In the genomic region with DNA sequence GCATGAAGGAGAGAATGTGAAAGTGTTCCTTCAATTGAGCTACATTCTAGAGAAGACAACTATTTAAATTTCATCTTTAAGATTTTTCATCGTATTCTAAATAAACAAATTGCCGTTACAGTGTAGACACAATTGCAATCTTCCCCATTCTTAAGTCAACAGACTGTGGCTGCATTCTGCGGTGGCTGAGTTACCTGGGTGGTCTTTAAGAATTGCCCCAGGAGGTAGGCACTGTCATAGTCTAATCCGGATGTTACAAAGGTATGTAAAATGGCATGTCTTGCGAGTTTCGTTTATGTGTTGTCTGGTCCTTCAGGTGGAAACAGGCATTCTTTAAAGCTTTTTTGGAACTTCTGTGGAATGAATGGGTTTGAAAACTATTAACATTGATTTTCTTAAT, we compare ENCODE assay signal across 27 cellular contexts.
"Had no signal": no experiment of that assay in that cellular context is flagged by ENCODE, and none has a peak within 500 bp of the region (broad histone marks: within the 10 kb centered on the region; RNA-seq: fewer than 3 reads in every experiment).

No MANE protein-coding gene starts in this region.

- H3K27me3 ChIP-seq: breast epithelium, pancreas, uterus had no signal

- H3K27me3 Mint-ChIP-seq: activated CD4-positive, alpha-beta T cell treated with anti-CD3 and anti-CD28 coated beads for 36 hours; naive thymus-derived CD4-positive, alpha-beta T cell; stimulated activated naive CD8-positive, alpha-beta T cell treated with anti-CD3 and anti-CD28 coated beads, Interleukin-15, Interleukin-2, amounts not matched to agents 100 ng/mL and 50 ng/mL, for 24 hours; type B pancreatic cell had no signal

- ATAC-seq: activated CD4-positive, alpha-beta T cell treated with anti-CD3 and anti-CD28 coated beads for 36 hours; activated naive CD4-positive, alpha-beta T cell treated with anti-CD3 and anti-CD28 coated beads, Interleukin-2, amount 50 U/mL, for 72 hours; activated T-cell treated with anti-CD3 and anti-CD28 coated beads, Interleukin-2, amount 50 U/mL, for 72 hours; left cardiac atrium; left ventricle myocardium superior; naive thymus-derived CD4-positive, alpha-beta T cell; pancreas; sciatic nerve; stimulated activated effector memory CD8-positive, alpha-beta T cell treated with anti-CD3 and anti-CD28 coated beads, Interleukin-12 subunit alpha, Interleukin-12 subunit beta, amount 100 ng/mL, for 72 hours had no signal

- H3K4me3 ChIP-seq: breast epithelium, pancreas, prostate gland, skin epidermis, thoracic aorta, uterus had no signal

- H3K9me3 ChIP-seq: breast epithelium, pancreas, prostate gland, thoracic aorta, uterus had no signal

- DNase-seq: activated CD4-positive, alpha-beta T cell treated with anti-CD3 and anti-CD28 coated beads for 36 hours; activated CD4-positive, CD25-positive, alpha-beta regulatory T cell; activated naive CD4-positive, alpha-beta T cell; activated T-cell treated with anti-CD3 and anti-CD28 coated beads for 4 hours; activated T-cell treated with anti-CD3 and anti-CD28 coated beads, Interleukin-2, amount 50 U/mL, for 72 hours; central memory CD4-positive, alpha-beta T cell; left cardiac atrium; left ventricle myocardium superior; mammary epithelial cell; midbrain; naive thymus-derived CD4-positive, alpha-beta T cell; nucleus accumbens; pancreas; retina; stimulated activated CD4-positive, alpha-beta T cell treated with anti-CD3 and anti-CD28 coated beads, Interleukin-4, amount 100 ng/mL, for 24 hours; uterus had no signal

- H3K4me1 Mint-ChIP-seq: activated CD4-positive, alpha-beta T cell treated with anti-CD3 and anti-CD28 coated beads for 36 hours; stimulated activated effector memory CD8-positive, alpha-beta T cell treated with anti-CD3 and anti-CD28 coated beads, Interleukin-12 subunit alpha, Interleukin-12 subunit beta, amount 100 ng/mL, for 72 hours had no signal

- H3K4me3 Mint-ChIP-seq: activated CD4-positive, alpha-beta T cell treated with anti-CD3 and anti-CD28 coated beads for 36 hours; activated T-cell treated with anti-CD3 and anti-CD28 coated beads, Interleukin-2, amount 50 U/mL, for 72 hours; naive thymus-derived CD4-positive, alpha-beta T cell; stimulated activated effector memory CD8-positive, alpha-beta T cell treated with anti-CD3 and anti-CD28 coated beads, Interleukin-12 subunit alpha, Interleukin-12 subunit beta, amount 100 ng/mL, for 72 hours; stimulated activated naive CD8-positive, alpha-beta T cell treated with anti-CD3 and anti-CD28 coated beads, Interleukin-15, Interleukin-2, amounts not matched to agents 100 ng/mL and 50 ng/mL, for 24 hours; T-helper 2 cell treated with Interferon-gamma antibody and Interleukin-4, amounts not matched to agents 5 μg/mL and 100 μg/mL, for 36 hours; type B pancreatic cell had no signal

- H3K36me3 Mint-ChIP-seq: activated naive CD4-positive, alpha-beta T cell treated with anti-CD3 and anti-CD28 coated beads, Interleukin-2, amount 50 U/mL, for 72 hours; naive thymus-derived CD4-positive, alpha-beta T cell; stimulated activated effector memory CD8-positive, alpha-beta T cell treated with anti-CD3 and anti-CD28 coated beads, Interleukin-12 subunit alpha, Interleukin-12 subunit beta, amount 100 ng/mL, for 72 hours; type B pancreatic cell had no signal

- H3K36me3 ChIP-seq: breast epithelium, pancreas, prostate gland, thoracic aorta, uterus had no signal

- H3K9me3 Mint-ChIP-seq: stimulated activated naive CD8-positive, alpha-beta T cell treated with anti-CD3 and anti-CD28 coated beads, Interleukin-15, Interleukin-2, amounts not matched to agents 100 ng/mL and 50 ng/mL, for 24 hours; type B pancreatic cell had no signal

- H3K27ac Mint-ChIP-seq: activated CD4-positive, alpha-beta T cell treated with anti-CD3 and anti-CD28 coated beads for 36 hours; activated naive CD4-positive, alpha-beta T cell treated with anti-CD3 and anti-CD28 coated beads, Interleukin-2, amount 50 U/mL, for 72 hours; activated T-cell treated with anti-CD3 and anti-CD28 coated beads, Interleukin-2, amount 50 U/mL, for 72 hours; naive thymus-derived CD4-positive, alpha-beta T cell; stimulated activated effector memory CD8-positive, alpha-beta T cell treated with anti-CD3 and anti-CD28 coated beads, Interleukin-12 subunit alpha, Interleukin-12 subunit beta, amount 100 ng/mL, for 72 hours; stimulated activated naive CD8-positive, alpha-beta T cell treated with anti-CD3 and anti-CD28 coated beads, Interleukin-15, Interleukin-2, amounts not matched to agents 100 ng/mL and 50 ng/mL, for 24 hours; T-helper 2 cell treated with Interferon-gamma antibody and Interleukin-4, amounts not matched to agents 5 μg/mL and 100 μg/mL, for 36 hours; type B pancreatic cell had no signal

- H3K4me1 ChIP-seq: breast epithelium, pancreas, prostate gland, uterus had no signal

- H3K27ac ChIP-seq: breast epithelium, epithelial cell of prostate, pancreas, prostate gland, skin epidermis, thoracic aorta, uterus had no signal
